24 cellular contexts compared by ENCODE assay signal in the genomic region with DNA sequence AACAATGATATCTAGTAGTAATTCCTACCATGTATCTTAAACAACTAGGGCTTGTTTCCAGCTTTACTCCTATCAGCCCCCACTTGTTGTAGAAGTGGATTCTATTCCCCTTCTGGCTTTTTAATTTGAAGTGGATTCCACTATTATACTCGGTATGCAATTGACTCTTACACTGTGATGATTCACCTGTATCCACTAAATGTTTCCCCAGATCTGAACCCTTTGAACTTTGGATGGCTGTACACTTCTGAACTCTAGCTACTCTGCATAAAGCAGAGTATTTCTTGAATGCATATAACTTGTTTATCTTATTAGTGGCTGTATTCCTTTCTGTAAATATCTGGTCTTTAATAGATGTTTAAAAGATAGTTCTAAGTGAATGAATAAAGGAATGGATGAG.
"Had no signal": no experiment of that assay in that cellular context is flagged by ENCODE, and none has a peak within 500 bp of the region (broad histone marks: within the 10 kb centered on the region; RNA-seq: fewer than 3 reads in every experiment).

No MANE protein-coding gene starts in this region.

- H3K4me3 ChIP-seq: heart right ventricle, lung, neural progenitor cell, testis had no signal

- H3K27ac ChIP-seq: brain microvascular endothelial cell, heart right ventricle, neural progenitor cell, testis, WERI-Rb-1 had no signal

- ATAC-seq: activated CD4-positive, CD25-positive, alpha-beta regulatory T cell treated with anti-CD3 and anti-CD28 coated beads, Interleukin-2, amount 50 U/mL, for 24 hours; esophagus mucosa; heart right ventricle; natural killer cell; right cardiac atrium had no signal

- DNase-seq: activated CD4-positive, alpha-beta memory T cell treated with anti-CD3 and anti-CD28 coated beads for 36 hours; activated CD4-positive, alpha-beta T cell treated with anti-CD3 and anti-CD28 coated beads for 48 hours; activated CD8-positive, alpha-beta memory T cell treated with anti-CD3 and anti-CD28 coated beads, Interleukin-2, amount 50 U/mL, for 48 hours; activated gamma-delta T cell treated with Interleukin-2 at 50 U/mL for 16 hours; activated naive CD4-positive, alpha-beta T cell treated with anti-CD3 and anti-CD28 coated beads, Interleukin-2, amount 50 U/mL, for 16 hours; activated T-cell treated with anti-CD3 and anti-CD28 coated beads, Interleukin-2, amount 50 U/mL, for 24 hours; amniotic stem cell; brain microvascular endothelial cell; central memory CD4-positive, alpha-beta T cell; endodermal cell; foreskin melanocyte; heart right ventricle; mesendoderm; natural killer cell; right cardiac atrium; stimulated activated CD4-positive, alpha-beta T cell treated with anti-CD3 and anti-CD28 coated beads, Interleukin-2, amount 100 ng/mL, for 48 hours; stimulated activated naive CD4-positive, alpha-beta T cell treated with Interleukin-2 at 50 U/mL for 16 hours; testis; trophoblast cell; WERI-Rb-1 had no signal

- H3K36me3 ChIP-seq: brain microvascular endothelial cell, heart right ventricle, neural progenitor cell, WERI-Rb-1 had no signal

- H3K27me3 ChIP-seq: brain microvascular endothelial cell, neural progenitor cell, testis had no signal

- H3K9me3 ChIP-seq: heart right ventricle, testis had no signal

- H3K4me1 ChIP-seq: heart right ventricle, neural progenitor cell, testis had no signal
